ENCODE assay signal across 8 cellular contexts in the genomic region with DNA sequence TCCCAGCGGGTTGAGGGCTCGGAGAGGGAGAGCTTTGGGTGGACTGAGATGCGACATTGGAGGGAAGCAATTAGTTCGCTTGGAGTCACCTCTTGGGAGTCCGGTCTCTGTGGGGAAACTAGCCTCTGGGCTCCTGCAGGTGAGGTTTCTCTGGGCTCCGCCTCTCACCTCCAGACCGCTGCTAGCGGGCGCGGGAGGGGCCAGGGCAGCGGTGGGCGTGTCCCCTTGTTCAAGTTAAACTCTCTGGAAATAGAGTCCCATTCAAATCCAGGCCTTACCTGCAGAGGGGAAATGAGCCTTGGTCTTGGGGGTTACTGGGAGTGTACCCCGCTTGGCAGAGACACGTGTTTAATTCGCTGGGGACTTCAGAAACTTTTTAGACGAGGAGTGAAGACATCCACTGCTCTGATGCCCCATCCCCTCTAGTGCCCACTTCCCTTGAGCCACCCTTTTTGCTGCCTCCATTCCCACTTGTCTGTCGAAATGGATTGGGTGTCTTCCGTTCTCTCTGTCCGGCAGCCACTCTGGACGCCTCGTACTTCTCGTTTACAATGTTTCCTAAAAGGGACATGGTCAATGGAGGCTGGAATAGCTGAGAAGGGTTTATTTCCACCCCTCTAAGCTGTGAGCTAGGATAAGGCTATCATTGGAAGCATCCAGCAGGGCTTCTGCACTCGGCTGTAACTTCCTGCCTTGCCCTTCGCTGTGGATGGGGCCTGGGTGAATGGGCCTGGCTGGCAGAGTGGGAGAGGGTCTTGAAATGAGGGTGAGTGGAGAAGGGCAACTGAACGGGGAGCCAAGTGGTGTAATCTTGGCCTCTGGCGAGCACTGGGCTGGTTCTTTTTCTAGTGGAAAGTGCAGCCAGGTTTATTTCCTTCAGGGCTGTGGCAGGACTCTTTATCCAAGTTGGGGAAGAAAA. TPM values are rescaled to one million over a fixed set of nuclear protein-coding genes. Genes with fewer than 3 reads are reported as not detected.
DNase-seq lines count a peak whose midpoint lies in the region; ATAC-seq, FAIRE-seq and TF ChIP-seq lines count a peak whose summit lies in the region.

No MANE protein-coding gene starts in this region.

- peak overlapping the region; percentile 48 for H3K9ac ChIP-seq in MM.1S (ENCODE audit: low read length)
- no peak overlapping the region for H3K9ac ChIP-seq in endothelial cell of umbilical vein (replicated peaks; ENCODE audit: extremely low read depth, insufficient read depth, low read length)

- H3K36me3 ChIP-seq in MM.1S (replicated peaks; ENCODE audit: insufficient read depth, low read length) (no peaks in the 10 kb centered on the region), endothelial cell of umbilical vein (ENCODE audit: control insufficient read depth in 2 of 2, extremely low read depth in 1 of 2, insufficient read depth in 2 of 2, low read length in 2 of 2) (no peaks in the 10 kb centered on the region), muscle layer of duodenum (ENCODE audit: control insufficient read depth in 1 of 2, insufficient read depth in 2 of 2, low read length in 2 of 2) (no peaks in the 10 kb centered on the region)

- H3K4me3 ChIP-seq in MM.1S (ENCODE audit: low read length) (peak overlapping the region; percentile 81), endothelial cell of umbilical vein (replicated peaks in 1 of 3; ENCODE audit: insufficient read depth in 1 of 3, low read depth in 1 of 3, low read length in 3 of 3) (peak overlapping the region; percentile 63 to 87 (median 74)), muscle layer of duodenum (ENCODE audit: low read depth in 1 of 2, low read length in 2 of 2) (peak overlapping the region; percentile 81 to 92)

- dilution Hi-C loops in endothelial cell of umbilical vein (cut with MboI; ENCODE audit: extremely low pct_ligation_motif_present, low sequenced_read_pairs) = no loop called here

- ATAC-seq in GM21825 (IDR thresholded peaks at IDR 0.05; ENCODE audit: unreplicated experiment) = no peak

- CTCF ChIA-PET in endothelial cell of umbilical vein (lab: Charles Lee) = interaction anchor here (0.5 to 2.4 kb wide), 7 partner anchors 19 to 446 kb away, joined by 3 to 20 read pairs (median 6); no protein-coding TSS in a partner anchor

- no peak for FAIRE-seq in endothelial cell of umbilical vein (lab: Jason Lieb, UNC)

- H3K27ac ChIP-seq in MM.1S (ENCODE audit: low read length) = no peak overlapping the region
- no peak overlapping the region for H3K27ac ChIP-seq in endothelial cell of umbilical vein (ENCODE audit: insufficient read depth, low read depth, low read length)
- peak overlapping the region; percentile 73 for H3K27ac ChIP-seq in muscle layer of duodenum (ENCODE audit: low read length)

- H4K20me1 ChIP-seq in MM.1S (ENCODE audit: insufficient read depth, low read length) (no peaks in the 10 kb centered on the region), endothelial cell of umbilical vein (replicated peaks; ENCODE audit: control insufficient read depth, extremely low read depth, insufficient read depth, low read length) (no peaks in the 10 kb centered on the region)

- POLR2A ChIA-PET in endothelial cell of umbilical vein (lab: Charles Lee) = no interaction called here

- no peaks in the 10 kb centered on the region for H3K9me2 ChIP-seq in MM.1S (replicated peaks; ENCODE audit: insufficient read depth, low read length)

- no peak for TF ChIP-seq CTCF in MM.1S (IDR thresholded peaks at IDR 0.05; ENCODE audit: low read length)
- no peak for TF ChIP-seq CTCF in endothelial cell of umbilical vein (IDR thresholded peaks at IDR 0.05; ENCODE audit: extremely low read depth in 1 of 2, insufficient read depth in 1 of 2, low read depth in 1 of 2, low read length in 2 of 2)

- intact Hi-C loops in endothelial cell of umbilical vein (cut with micrococcal nuclease) = no loop called here

- BruUV-seq in endothelial cell of umbilical vein (replicated peaks; lab: Mats Ljungman, UMichigan) = no TSS peak

- H3K9me1 ChIP-seq in endothelial cell of umbilical vein (replicated peaks; ENCODE audit: control insufficient read depth, extremely low read depth, insufficient read depth, low read length) = no peaks in the 10 kb centered on the region

- DNase-seq in D341Med (ENCODE audit: low spot score) = peak; percentile 43
- peak; percentile 79 for DNase-seq in MM.1S
- no peak for DNase-seq in endothelial cell of umbilical vein (ENCODE audit: low read depth, low spot score)
- no peak for DNase-seq in NCI-H2107 (lab: John Stamatoyannopoulos, UW)
- no peak for DNase-seq in activated gamma-delta T cell (lab: John Stamatoyannopoulos, UW)
- DNase-seq in SHP77 (lab: John Stamatoyannopoulos, UW) = no peak

- H3K27me3 ChIP-seq in MM.1S (replicated peaks; ENCODE audit: insufficient read depth, low read length) = no peaks in the 10 kb centered on the region
- peaks cover 0 to 4% of the 10 kb centered on the region in 2 experiments for H3K27me3 ChIP-seq in endothelial cell of umbilical vein (ENCODE audit: control insufficient read depth in 2 of 2, insufficient read depth in 2 of 2, low read length in 2 of 2)
- no peaks in the 10 kb centered on the region for H3K27me3 ChIP-seq in muscle layer of duodenum (ENCODE audit: low read depth, low read length)

- peak overlapping the region; percentile 59 for H3K4me2 ChIP-seq in MM.1S (ENCODE audit: low read depth, low read length)
- peak overlapping the region; percentile 81 for H3K4me2 ChIP-seq in endothelial cell of umbilical vein (ENCODE audit: insufficient read depth, low read length)

- no peaks in the 10 kb centered on the region for H3F3A ChIP-seq in MM.1S (ENCODE audit: insufficient read depth, low read length)

- peak overlapping the region; percentile 72 for H2AFZ ChIP-seq in MM.1S (ENCODE audit: low read length)
- peak overlapping the region; percentile 90 for H2AFZ ChIP-seq in endothelial cell of umbilical vein (ENCODE audit: low read depth, low read length)

- no peaks in the 10 kb centered on the region for H3K9me3 ChIP-seq in MM.1S (replicated peaks; ENCODE audit: insufficient read depth, low read length)
- H3K9me3 ChIP-seq in endothelial cell of umbilical vein (replicated peaks; ENCODE audit: control insufficient read depth, insufficient read depth, low read length) = no peaks in the 10 kb centered on the region
- H3K9me3 ChIP-seq in muscle layer of duodenum (ENCODE audit: control insufficient read depth in 1 of 2, low read length in 2 of 2) = no peaks in the 10 kb centered on the region

- H3K79me2 ChIP-seq in MM.1S (ENCODE audit: low read length) (peaks cover 24% of the 10 kb centered on the region), endothelial cell of umbilical vein (ENCODE audit: control insufficient read depth, insufficient read depth, low read length) (no peaks in the 10 kb centered on the region)

- no peak for TF ChIP-seq POLR2A in endothelial cell of umbilical vein (IDR thresholded peaks at IDR 0.05; ENCODE audit: low read depth, low read length)

- H3K4me1 ChIP-seq in MM.1S (ENCODE audit: low read length) = 0 out of 2 replicates have a peak, but pooled peaks cover 5% of the 10 kb centered on the region
- H3K4me1 ChIP-seq in endothelial cell of umbilical vein (ENCODE audit: control insufficient read depth, extremely low read depth, insufficient read depth, low read length) = peaks cover 16% of the 10 kb centered on the region
- H3K4me1 ChIP-seq in muscle layer of duodenum (ENCODE audit: control insufficient read depth in 1 of 2, insufficient read depth in 2 of 2, low read length in 2 of 2) = peaks cover 3 to 20% of the 10 kb centered on the region in 2 donors

TF ChIP-seq in endothelial cell of umbilical vein, 7 proteins besides CTCF, POLR2A, EP300 and RAD21:
- no peak for TF ChIP-seq POLR2AphosphoS5 (IDR thresholded peaks at IDR 0.05; ENCODE audit: insufficient read depth, low read depth, low read length)
- TF ChIP-seq MYC (IDR thresholded peaks at IDR 0.05; ENCODE audit: low read depth, low read length) = no peak
- no peak for TF ChIP-seq FOS (IDR thresholded peaks at IDR 0.05; ENCODE audit: borderline replicate concordance, insufficient read depth, low read length)
- TF ChIP-seq, protein P1, sequence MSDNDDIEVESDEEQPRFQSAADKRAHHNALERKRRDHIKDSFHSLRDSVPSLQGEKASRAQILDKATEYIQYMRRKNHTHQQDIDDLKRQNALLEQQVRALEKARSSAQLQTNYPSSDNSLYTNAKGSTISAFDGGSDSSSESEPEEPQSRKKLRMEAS (IDR thresholded peaks at IDR 0.05; ENCODE audit: insufficient read depth, insufficient read length) = no peak
- TF ChIP-seq GATA2 (IDR thresholded peaks at IDR 0.05; ENCODE audit: insufficient read depth, insufficient read length, low read depth, low read length) = no peak
- no peak for TF ChIP-seq EZH2 (IDR thresholded peaks at IDR 0.05; ENCODE audit: borderline replicate concordance, low read depth, low read length, severe bottlenecking)
- TF ChIP-seq JUN (IDR thresholded peaks at IDR 0.05; ENCODE audit: borderline replicate concordance, insufficient read depth, insufficient read length, low read depth) = no peak

RNA-seq across cellular contexts. Expression of a gene that starts 1.1 kb away (rescaled TPM):
- total RNA-seq in endothelial cell of umbilical vein = 2.5 and 3.9 TPM in 2 replicates
- polyA plus RNA-seq in endothelial cell of umbilical vein = 1.6 TPM in 2 replicates
- polyA plus RNA-seq in endothelial cell of umbilical vein (2011; cell fraction: cytosol; rRNA removed) = 1.9 and 2.0 TPM in 2 replicates
- 1.9 and 2.6 TPM in 2 replicates for polyA plus RNA-seq in endothelial cell of umbilical vein (2011; cell fraction: nucleus; rRNA removed)
- polyA plus RNA-seq in endothelial cell of umbilical vein (2012) = 1.1 and 2.3 TPM in 2 replicates
- polyA minus RNA-seq in endothelial cell of umbilical vein = 4.6 and 4.9 TPM in 2 replicates
- polyA minus RNA-seq in endothelial cell of umbilical vein (2011; cell fraction: cytosol; rRNA and poly(A)+ RNA removed) = 25.6 TPM
- polyA minus RNA-seq in endothelial cell of umbilical vein (2011; cell fraction: nucleus; rRNA and poly(A)+ RNA removed) = 9.6 and 10.1 TPM in 2 replicates

Comparison
In these comparisons a context has a peak if more than half of its experiments do, and no peak if none do; other contexts are left out.
1. DNase-seq: peak in D341Med (single experiment) and MM.1S (single experiment); none in endothelial cell of umbilical vein (single experiment), NCI-H2107 (single experiment), activated gamma-delta T cell (single experiment) and SHP77 (0 of 2).
2. Peak in every context shown above with its lines, with median percentiles within 50 percentile points of each other: H3K4me3 ChIP-seq.